1 cellular context compared by ENCODE assay signal in genomic region chr3:9409981-9410849, GRCh38.
TF ChIP-seq lines count a peak whose summit lies in the region.

No MANE protein-coding gene starts in this region.

TF ChIP-seq in K562, 482 proteins besides CTCF, POLR2A, EP300 and RAD21 (continued from another document):
- TF ChIP-seq THAP12 (CRISPR knock-in tag; IDR thresholded peaks at IDR 0.05) (no peak), JUND (IDR thresholded peaks at IDR 0.05; ENCODE audit: borderline replicate concordance, low read depth, low read length) (peak; percentile 75), JUND (tag; IDR thresholded peaks at IDR 0.05; ENCODE audit: borderline replicate concordance, low read depth, low read length) (no peak), BCLAF1 (IDR thresholded peaks at IDR 0.05; ENCODE audit: borderline replicate concordance in 1 of 2, control insufficient read depth in 1 of 2, low read depth in 2 of 2, low read length in 1 of 2) (no peak), CGGBP1 (CRISPR knock-in tag; IDR thresholded peaks at IDR 0.05) (no peak), GTF2E2 (tag; IDR thresholded peaks at IDR 0.05) (no peak), KAT2B (IDR thresholded peaks at IDR 0.05; ENCODE audit: low read depth, low read length) (no peak), FOXP4 (CRISPR knock-in tag; IDR thresholded peaks at IDR 0.05; ENCODE audit: borderline replicate concordance) (no peak), BDP1 (IDR thresholded peaks at IDR 0.05; ENCODE audit: insufficient read depth, insufficient read length) (no peak), HDAC2 (IDR thresholded peaks at IDR 0.05) (0 out of 2 replicates have a peak, but pooled peaks have one; percentile 33), PTBP1 (IDR thresholded peaks at IDR 0.05; ENCODE audit: low read depth, low read length) (no peak), GABPA (tag; conservative IDR thresholded peaks at IDR 0.05; ENCODE audit: low read depth) (no peak), CREB3L1 (IDR thresholded peaks at IDR 0.05; ENCODE audit: borderline replicate concordance, low read depth) (no peak), GATAD2A (IDR thresholded peaks at IDR 0.05) (no peak), DIDO1 (tag; IDR thresholded peaks at IDR 0.05; ENCODE audit: low read depth) (no peak), KDM1A (IDR thresholded peaks at IDR 0.05) (peak; percentile 30 to 46; a peak in 1 of 4 replicates), PBX2 (CRISPR knock-in tag; IDR thresholded peaks at IDR 0.05; ENCODE audit: low read depth) (no peak), PBX2 (tag; conservative IDR thresholded peaks at IDR 0.05; ENCODE audit: low read depth) (no peak), NR2C1 (IDR thresholded peaks at IDR 0.05) (0 out of 2 replicates have a peak, but pooled peaks have one; percentile 17), NR2C1 (tag; IDR thresholded peaks at IDR 0.05) (0 out of 2 replicates have a peak, but pooled peaks have one; percentile 9), RCOR1 (IDR thresholded peaks at IDR 0.05; ENCODE audit: borderline replicate concordance in 1 of 2, low read depth in 2 of 2, low read length in 2 of 2) (peak in 1 of 2 experiments; percentile 68; a peak in 2 of 4 replicates), ZNF449 (CRISPR knock-in tag; IDR thresholded peaks at IDR 0.05) (no peak), NFIC (IDR thresholded peaks at IDR 0.05) (no peak), COPS2 (conservative IDR thresholded peaks at IDR 0.05) (no peak), CSDE1 (IDR thresholded peaks at IDR 0.05) (no peak), U2AF1 (optimal IDR thresholded peaks at IDR 0.05; ENCODE audit: low read depth, low read length) (no peak), STAT5B (CRISPR knock-in tag; IDR thresholded peaks at IDR 0.05) (no peak), PRMT5 (CRISPR knock-in tag; IDR thresholded peaks at IDR 0.05) (no peak), GATA2 (CRISPR knock-in tag; IDR thresholded peaks at IDR 0.05) (no peak), ELF2 (CRISPR knock-in tag; IDR thresholded peaks at IDR 0.05) (no peak), NELFE (IDR thresholded peaks at IDR 0.05; ENCODE audit: insufficient read depth, insufficient read length) (no peak), TAL1 (IDR thresholded peaks at IDR 0.05) (0 out of 2 replicates have a peak, but pooled peaks have one; percentile 10), ZBTB43 (CRISPR knock-in tag; IDR thresholded peaks at IDR 0.05) (no peak), ARID1B (IDR thresholded peaks at IDR 0.05) (peak; percentile 46; the same call in 1 of the 2 replicates), MEIS2 (IDR thresholded peaks at IDR 0.05; ENCODE audit: partially characterized antibody) (peak; percentile 25), FOXJ3 (CRISPR knock-in tag; IDR thresholded peaks at IDR 0.05) (no peak), ZNF212 (CRISPR knock-in tag; IDR thresholded peaks at IDR 0.05) (no peak), ASH1L (IDR thresholded peaks at IDR 0.05; ENCODE audit: borderline replicate concordance, low read depth, partially characterized antibody) (no peak), SAP30 (IDR thresholded peaks at IDR 0.05; ENCODE audit: borderline replicate concordance, insufficient read depth, low read depth, low read length, poor library complexity, severe bottlenecking) (no peak), ZNF511 (CRISPR knock-in tag; IDR thresholded peaks at IDR 0.05) (no peak), SMAD4 (CRISPR knock-in tag; conservative IDR thresholded peaks at IDR 0.05) (no peak), NCOA1 (IDR thresholded peaks at IDR 0.05; ENCODE audit: low read depth) (no peak), SMARCA5 (IDR thresholded peaks at IDR 0.05) (no peak), GTF3C2 (IDR thresholded peaks at IDR 0.05; ENCODE audit: borderline replicate concordance, extremely low read depth, insufficient read length) (no peak)
